ENCODE assay signal across 23 cellular contexts in genomic region chr21:39969691-39970364, GRCh38.
DNase-seq lines count a peak whose midpoint lies in the region; ATAC-seq and TF ChIP-seq lines count a peak whose summit lies in the region.
"Had no signal": no experiment of that assay in that cellular context is flagged by ENCODE, and none has a peak within 500 bp of the region (broad histone marks: within the 10 kb centered on the region; RNA-seq: fewer than 3 reads in every experiment).

No MANE protein-coding gene starts in this region.

- H3K27ac ChIP-seq in BLaER1, result no peak overlapping the region
- H3K27ac ChIP-seq in MM.1S (ENCODE audit: low read length), result peak overlapping the region; percentile 77
- no peak overlapping the region for H3K27ac ChIP-seq in trophoblast cell (ENCODE audit: low read depth, low read length)
- H3K27ac ChIP-seq in stomach, result no peak overlapping the region
- H3K27ac ChIP-seq: A549, GM23248 had no signal

- TF ChIP-seq POLR2A in stomach (IDR thresholded peaks at IDR 0.05), result no peak

- no peak overlapping the region; the same call in 1 of the 2 replicates for H3K9ac ChIP-seq in BLaER1
- peak overlapping the region; percentile 54 for H3K9ac ChIP-seq in MM.1S (ENCODE audit: low read length)
- H3K9ac ChIP-seq in trophoblast cell (ENCODE audit: low read length), result no peak overlapping the region
- H3K9ac ChIP-seq: GM23248 had no signal

- peaks cover 4% of the 10 kb centered on the region for H3K9me3 Mint-ChIP-seq in activated T-helper 17 cell treated with anti-CD3 and anti-CD28 coated beads, Interleukin-2, amount 50 U/mL, for 72 hours

- H3K27ac Mint-ChIP-seq in activated T-helper 17 cell treated with anti-CD3 and anti-CD28 coated beads, Interleukin-2, amount 50 U/mL, for 72 hours, result no peak overlapping the region
- H3K27ac Mint-ChIP-seq: CD4-positive, alpha-beta memory T cell; H9; HFFc6 had no signal

- no peak overlapping the region for H2AFZ ChIP-seq in MM.1S (ENCODE audit: low read length)
- no peak overlapping the region for H2AFZ ChIP-seq in trophoblast cell (ENCODE audit: insufficient read depth, low read length, poor library complexity)
- H2AFZ ChIP-seq: GM23248 had no signal

- intact Hi-C loops in stomach (cut with DNase I; ENCODE audit: low total_unique reads), result no loop called here

- H3F3A ChIP-seq in MM.1S (ENCODE audit: insufficient read depth, low read length), result peaks cover 86% of the 10 kb centered on the region

- peaks cover 98% of the 10 kb centered on the region for H3K79me2 ChIP-seq in MM.1S (ENCODE audit: low read length)
- H3K79me2 ChIP-seq in trophoblast cell (ENCODE audit: control insufficient read depth, insufficient read depth, low read length, poor library complexity), result no peaks in the 10 kb centered on the region

- H3K14ac ChIP-seq in trophoblast cell (ENCODE audit: low read length), result peak overlapping the region; percentile 43

- no peak overlapping the region for H3K4ac ChIP-seq in trophoblast cell (ENCODE audit: low read depth, low read length)

- H3K9me3 ChIP-seq in BLaER1 (peaks cover 15% of the 10 kb centered on the region), MM.1S (replicated peaks; ENCODE audit: insufficient read depth, low read length) (no peaks in the 10 kb centered on the region), trophoblast cell (ENCODE audit: insufficient read depth, low read depth, low read length) (peaks cover 2% of the 10 kb centered on the region), stomach (peaks cover 0 to 4% (median 0%) of the 10 kb centered on the region in 4 donors)
- H3K9me3 ChIP-seq: A549 had no signal

- H3K27me3 Mint-ChIP-seq in activated T-helper 17 cell treated with anti-CD3 and anti-CD28 coated beads, Interleukin-2, amount 50 U/mL, for 72 hours, result no peaks in the 10 kb centered on the region
- H3K27me3 Mint-ChIP-seq: CD4-positive, alpha-beta memory T cell had no signal

- H4K91ac ChIP-seq in trophoblast cell (ENCODE audit: low read depth, low read length), result no peak overlapping the region

- TF ChIP-seq EP300 in stomach (IDR thresholded peaks at IDR 0.05), result no peak

- H2BK120ac ChIP-seq in trophoblast cell (ENCODE audit: insufficient read depth, low read length, poor library complexity), result no peak overlapping the region

- H2AK5ac ChIP-seq in trophoblast cell (ENCODE audit: low read length), result peak overlapping the region; percentile 45

- H3K4me2 ChIP-seq in BLaER1 (peak overlapping the region; percentile 24; the same call in 1 of the 2 replicates), MM.1S (ENCODE audit: low read depth, low read length) (peak overlapping the region; percentile 84), trophoblast cell (ENCODE audit: low read length) (no peak overlapping the region)
- H3K4me2 ChIP-seq: A549 had no signal

- peak; percentile 92 for DNase-seq in MM.1S
- DNase-seq in RPMI8226, result peak; percentile 91
- DNase-seq in trophoblast cell, result no peak
- DNase-seq in HEK293T (ENCODE audit: extremely low spot score), result no peak
- DNase-seq in stomach, result no peak
- DNase-seq: 8988T; ACHN; AML-193; BE2C; C1 segment of cervical spinal cord; CD4-positive, alpha-beta memory T cell; COR-L47; DMS79; EL; GDM1; GM23248; H9; HFFc6 had no signal

- no CpG with 5 or more reads among the region's 8 CpGs for WGBS in trophoblast cell (ENCODE audit: extremely low coverage, insufficient coverage, insufficient read length)
- 80 to 90% (median 85%) methylated on average over 7 to 8 of the region's 8 CpGs for WGBS in stomach, 5 donors

- H3K4me1 ChIP-seq in BLaER1 (peaks cover 4% of the 10 kb centered on the region; the same call in 1 of the 2 replicates), MM.1S (ENCODE audit: low read length) (peaks cover 89% of the 10 kb centered on the region), trophoblast cell (ENCODE audit: control insufficient read depth in 1 of 2, insufficient read depth in 2 of 2, low read length in 2 of 2) (peaks cover 8% of the 10 kb centered on the region in 2 experiments), stomach (no peaks in the 10 kb centered on the region)
- H3K4me1 ChIP-seq: A549, BE2C had no signal

- H3K36me3 ChIP-seq in BLaER1 (no peaks in the 10 kb centered on the region), MM.1S (replicated peaks; ENCODE audit: insufficient read depth, low read length) (peaks cover 39% of the 10 kb centered on the region), trophoblast cell (ENCODE audit: control insufficient read depth in 1 of 2, insufficient read depth in 2 of 2, low read length in 2 of 2) (no peaks in the 10 kb centered on the region), stomach (no peaks in the 10 kb centered on the region)
- H3K36me3 ChIP-seq: BE2C had no signal

- POLR2A ChIA-PET in HEK293T (lab: Yijun Ruan, JAX), result no interaction called here

- no peak overlapping the region for H3K18ac ChIP-seq in trophoblast cell (ENCODE audit: low read length)

- H3K36me3 Mint-ChIP-seq in activated T-helper 17 cell treated with anti-CD3 and anti-CD28 coated beads, Interleukin-2, amount 50 U/mL, for 72 hours (ENCODE audit: low read depth), result no peaks in the 10 kb centered on the region
- H3K36me3 Mint-ChIP-seq: CD4-positive, alpha-beta memory T cell had no signal

- H3K4me3 ChIP-seq in BLaER1 (no peak overlapping the region), MM.1S (ENCODE audit: low read length) (peak overlapping the region; percentile 29), trophoblast cell (ENCODE audit: low read depth, low read length) (no peak overlapping the region), stomach (no peak overlapping the region)
- H3K4me3 ChIP-seq: A549, GM12878, GM23248 had no signal

- no peak overlapping the region for H3K23ac ChIP-seq in trophoblast cell (ENCODE audit: low read length)

- no peaks in the 10 kb centered on the region for H3K9me2 ChIP-seq in MM.1S (replicated peaks; ENCODE audit: insufficient read depth, low read length)

- H3K79me1 ChIP-seq in trophoblast cell (ENCODE audit: low read length), result no peaks in the 10 kb centered on the region

- peak overlapping the region; percentile 9 for H2BK5ac ChIP-seq in trophoblast cell (ENCODE audit: low read depth, low read length, poor library complexity)

- no peaks in the 10 kb centered on the region for H3K4me1 Mint-ChIP-seq in activated T-helper 17 cell treated with anti-CD3 and anti-CD28 coated beads, Interleukin-2, amount 50 U/mL, for 72 hours
- H3K4me1 Mint-ChIP-seq: CD4-positive, alpha-beta memory T cell; H9 had no signal

- no peak overlapping the region for H3K4me3 Mint-ChIP-seq in activated T-helper 17 cell treated with anti-CD3 and anti-CD28 coated beads, Interleukin-2, amount 50 U/mL, for 72 hours
- H3K4me3 Mint-ChIP-seq: CD4-positive, alpha-beta memory T cell; H9; HFFc6 had no signal

- H4K20me1 ChIP-seq in BLaER1, result no peaks in the 10 kb centered on the region
- peaks cover 22% of the 10 kb centered on the region; the same call in 1 of the 2 replicates for H4K20me1 ChIP-seq in MM.1S (ENCODE audit: insufficient read depth, low read length)

- H4K8ac ChIP-seq in trophoblast cell (ENCODE audit: low read depth, low read length), result no peak overlapping the region

- CTCF ChIA-PET in HEK293T (lab: Yijun Ruan, JAX), result no interaction called here

- no peak overlapping the region for H4K12ac ChIP-seq in trophoblast cell (ENCODE audit: low read depth, low read length)

- no peak for ATAC-seq in activated T-helper 17 cell treated with anti-CD3 and anti-CD28 coated beads, Interleukin-2, amount 50 U/mL, for 72 hours (replicated peaks)
- ATAC-seq: A549, GM12878, HCT116 had no signal

- TF ChIP-seq CTCF in MM.1S (IDR thresholded peaks at IDR 0.05; ENCODE audit: low read length) (no peak), stomach (IDR thresholded peaks at IDR 0.05) (no peak)

- H3K27me3 ChIP-seq in BLaER1 (no peaks in the 10 kb centered on the region), MM.1S (replicated peaks; ENCODE audit: insufficient read depth, low read length) (no peaks in the 10 kb centered on the region), trophoblast cell (ENCODE audit: insufficient read depth, low read length) (no peaks in the 10 kb centered on the region), stomach (peaks cover 0 to 3% (median 0%) of the 10 kb centered on the region in 3 donors)
- H3K27me3 ChIP-seq: BE2C had no signal

- H2BK12ac ChIP-seq in trophoblast cell (ENCODE audit: low read length), result peak overlapping the region; percentile 2

TF ChIP-seq in HEK293T, 16 proteins besides CTCF, POLR2A, EP300 and RAD21:
- TF ChIP-seq TARDBP (IDR thresholded peaks at IDR 0.05) (no peak), CTBP1 (IDR thresholded peaks at IDR 0.05; ENCODE audit: borderline replicate concordance) (no peak), PKNOX1 (IDR thresholded peaks at IDR 0.05) (no peak), ZNF384 (IDR thresholded peaks at IDR 0.05) (no peak), SP1 (IDR thresholded peaks at IDR 0.05) (no peak), L3MBTL2 (conservative IDR thresholded peaks at IDR 0.05) (no peak), FOXA1 (IDR thresholded peaks at IDR 0.05) (no peak), ELF4 (IDR thresholded peaks at IDR 0.05) (no peak), BHLHE40 (IDR thresholded peaks at IDR 0.05; ENCODE audit: borderline replicate concordance) (no peak), NFRKB (IDR thresholded peaks at IDR 0.05) (no peak), FOXM1 (IDR thresholded peaks at IDR 0.05; ENCODE audit: borderline replicate concordance) (no peak), LEF1 (IDR thresholded peaks at IDR 0.05; ENCODE audit: borderline replicate concordance) (no peak), ARNT (IDR thresholded peaks at IDR 0.05) (no peak), SUZ12 (IDR thresholded peaks at IDR 0.05) (no peak), HDGF (IDR thresholded peaks at IDR 0.05; ENCODE audit: borderline replicate concordance) (no peak), FOXK2 (IDR thresholded peaks at IDR 0.05) (no peak)
TF ChIP-seq in HEK293T: peak in this region for 0.

Comparison
In these comparisons a context has a peak if more than half of its experiments do, and no peak if none do; other contexts are left out.
1. DNase-seq: peak in MM.1S (single experiment) and RPMI8226 (single experiment); none in trophoblast cell (0 of 2), HEK293T (single experiment) and stomach (single experiment).